ENCODE assay signal across 11 cellular contexts in genomic region chr2:112031473-112031872, GRCh38. TPM values are rescaled to one million over a fixed set of nuclear protein-coding genes. Genes with fewer than 3 reads are reported as not detected.
A peak's percentile ranks its signal among the peaks of the same experiment; 100 is the strongest.
DNase-seq lines count a peak whose midpoint lies in the region; ATAC-seq, FAIRE-seq and TF ChIP-seq lines count a peak whose summit lies in the region.
"Had no signal": no experiment of that assay in that cellular context is flagged by ENCODE, and none has a peak within 500 bp of the region (broad histone marks: within the 10 kb centered on the region; RNA-seq: fewer than 3 reads in every experiment).

No MANE protein-coding gene starts in this region.

- peaks cover 16% of the 10 kb centered on the region for H3K4me1 ChIP-seq in HUES64 (ENCODE audit: insufficient read depth, low read length)
- no peaks in the 10 kb centered on the region for H3K4me1 ChIP-seq in GM12878 (ENCODE audit: control insufficient read depth, insufficient read depth, low read length)
- peaks cover 5% of the 10 kb centered on the region for H3K4me1 ChIP-seq in right cardiac atrium (ENCODE audit: control insufficient read depth, insufficient read depth, low read length)
- no peaks in the 10 kb centered on the region for H3K4me1 ChIP-seq in Karpas-422 (ENCODE audit: low read length)

- H3K4me3 ChIP-seq in HUES64 (ENCODE audit: low read length) (no peak overlapping the region), GM12878 (no peak overlapping the region), right cardiac atrium (ENCODE audit: low read length) (no peak overlapping the region), Karpas-422 (ENCODE audit: low read length) (no peak overlapping the region)

- intact Hi-C loops in GM12878 (cut with micrococcal nuclease; ENCODE audit: unreplicated experiment), result loop anchor here (2.0 kb wide), 1 partner anchor 19 kb away; no protein-coding TSS in a partner anchor
- intact Hi-C loops in right cardiac atrium (cut with DNase I), result loop anchor here in 1 of 4 donors (5.0 kb wide), 1 partner anchor 134 kb away; the partner anchor contains the start of gene MERTK
- intact Hi-C loops in sciatic nerve (cut with DNase I), result no loop called here

- H3K27ac Mint-ChIP-seq in effector memory CD8-positive, alpha-beta T cell, result no peak overlapping the region
- H3K27ac Mint-ChIP-seq: activated naive CD8-positive, alpha-beta T cell treated with anti-CD3 and anti-CD28 coated beads, Interleukin-2, amount 10 ng/mL, durations not matched to agents 7 days and 5 days had no signal

- H3K27me3 ChIP-seq in HUES64 (ENCODE audit: insufficient read depth, low read length), result no peaks in the 10 kb centered on the region
- no peaks in the 10 kb centered on the region for H3K27me3 ChIP-seq in GM12878 (replicated peaks in 1 of 2; ENCODE audit: control insufficient read depth in 2 of 2, insufficient read depth in 2 of 2, low read length in 1 of 2)
- no peaks in the 10 kb centered on the region for H3K27me3 ChIP-seq in right cardiac atrium (ENCODE audit: control insufficient read depth, insufficient read depth)
- no peaks in the 10 kb centered on the region for H3K27me3 ChIP-seq in Karpas-422 (ENCODE audit: low read length)

- H3K4me3 Mint-ChIP-seq in effector memory CD8-positive, alpha-beta T cell, result no peak overlapping the region
- H3K4me3 Mint-ChIP-seq: activated naive CD8-positive, alpha-beta T cell treated with anti-CD3 and anti-CD28 coated beads, Interleukin-2, amount 10 ng/mL, durations not matched to agents 7 days and 5 days had no signal

- H3K4me2 ChIP-seq in GM12878 (ENCODE audit: control insufficient read depth, insufficient read depth) (no peak overlapping the region), Karpas-422 (ENCODE audit: low read depth, low read length, poor library complexity, severe bottlenecking) (no peak overlapping the region)

- H3K9me2 ChIP-seq in Karpas-422 (replicated peaks; ENCODE audit: insufficient read depth, low read length), result no peaks in the 10 kb centered on the region

- H4K20me1 ChIP-seq in GM12878 (ENCODE audit: control insufficient read depth, insufficient read depth) (no peaks in the 10 kb centered on the region), Karpas-422 (ENCODE audit: insufficient read depth, low read depth, low read length) (no peaks in the 10 kb centered on the region)

- TF ChIP-seq CTCF in GM12878 (IDR thresholded peaks at IDR 0.05 in 2 of 3, conservative IDR thresholded peaks at IDR 0.05 in 1 of 3; ENCODE audit: control insufficient read depth in 2 of 3, extremely low read depth in 1 of 3, insufficient read depth in 1 of 3, low read depth in 3 of 3, low read length in 3 of 3), result no peak

- FAIRE-seq in GM12878 (lab: Jason Lieb, UNC) (peak; percentile 23), GM19239 (lab: Jason Lieb, UNC) (no peak)

- H2AFZ ChIP-seq in GM12878 (ENCODE audit: control insufficient read depth, low read depth, low read length), result peak overlapping the region; percentile 25
- H2AFZ ChIP-seq in Karpas-422 (ENCODE audit: low read length), result no peak overlapping the region

- H3K79me2 ChIP-seq in GM12878 (ENCODE audit: control insufficient read depth, insufficient read depth, low read length) (no peaks in the 10 kb centered on the region), Karpas-422 (ENCODE audit: low read length) (no peaks in the 10 kb centered on the region)

- H3K36me3 Mint-ChIP-seq in effector memory CD8-positive, alpha-beta T cell (ENCODE audit: insufficient read depth), result peaks cover 4% of the 10 kb centered on the region
- H3K36me3 Mint-ChIP-seq: activated naive CD8-positive, alpha-beta T cell treated with anti-CD3 and anti-CD28 coated beads, Interleukin-2, amount 10 ng/mL, durations not matched to agents 7 days and 5 days had no signal

- TF ChIP-seq EP300 in GM12878 (IDR thresholded peaks at IDR 0.05; ENCODE audit: borderline replicate concordance in 1 of 2, control insufficient read depth in 1 of 2, low read depth in 2 of 2, low read length in 2 of 2), result no peak

- H3K4me1 Mint-ChIP-seq in effector memory CD8-positive, alpha-beta T cell (ENCODE audit: low read depth in 2 of 2), result no peaks in the 10 kb centered on the region

- no peaks in the 10 kb centered on the region for H3K9me3 ChIP-seq in HUES64 (ENCODE audit: insufficient read depth, low read depth, low read length)
- H3K9me3 ChIP-seq in GM12878 (replicated peaks; ENCODE audit: control insufficient read depth, insufficient read depth, low read length), result no peaks in the 10 kb centered on the region; the same call in 1 of the 3 replicates
- H3K9me3 ChIP-seq in right cardiac atrium (ENCODE audit: control insufficient read depth, low read length), result no peaks in the 10 kb centered on the region
- peaks cover 2% of the 10 kb centered on the region; the same call in 1 of the 2 replicates for H3K9me3 ChIP-seq in Karpas-422 (ENCODE audit: low read length)

- peaks cover 0 to 21% of the 10 kb centered on the region in 2 donors for H3K27me3 Mint-ChIP-seq in effector memory CD8-positive, alpha-beta T cell

- CTCF ChIA-PET in GM12878 (lab: Yijun Ruan, JAX), result interaction anchor here (1.0 to 1.8 kb wide), 3 partner anchors 16 to 144 kb away, joined by 3 to 4 read pairs (median 3); no protein-coding TSS in a partner anchor

- SMC1A ChIA-PET in GM12878 (lab: Charles Lee; ENCODE audit: uncharacterized antibody, unreplicated experiment), result interaction anchor here (0.6 to 3.2 kb wide), 4 partner anchors 73 to 132 kb away, joined by 3 to 9 read pairs (median 4); partner anchors contain the start of gene FBLN7

- H3K9ac ChIP-seq in HUES64 (ENCODE audit: low read depth, low read length), result peak overlapping the region; percentile 2; the same call in 1 of the 2 replicates
- no peak overlapping the region for H3K9ac ChIP-seq in GM12878 (ENCODE audit: control insufficient read depth, insufficient read depth, low read length)
- H3K9ac ChIP-seq in Karpas-422 (ENCODE audit: low read length), result no peak overlapping the region

- no peaks in the 10 kb centered on the region for H3K9me3 Mint-ChIP-seq in effector memory CD8-positive, alpha-beta T cell
- H3K9me3 Mint-ChIP-seq: activated naive CD8-positive, alpha-beta T cell treated with anti-CD3 and anti-CD28 coated beads, Interleukin-2, amount 10 ng/mL, durations not matched to agents 7 days and 5 days had no signal

- RAD21 ChIA-PET in GM12878 (lab: Charles Lee; ENCODE audit: unreplicated experiment), result no interaction called here

- BruUV-seq in GM12878 (replicated peaks; lab: Mats Ljungman, UMichigan), result no TSS peak

- no peaks in the 10 kb centered on the region for H3K36me3 ChIP-seq in HUES64 (ENCODE audit: insufficient read depth, low read length)
- H3K36me3 ChIP-seq in GM12878 (ENCODE audit: control insufficient read depth in 2 of 2, insufficient read depth in 2 of 2, low read length in 1 of 2), result no peaks in the 10 kb centered on the region
- no peaks in the 10 kb centered on the region for H3K36me3 ChIP-seq in Karpas-422 (ENCODE audit: insufficient read depth, low read length)

- H3K27ac ChIP-seq in HUES64 (ENCODE audit: low read depth, low read length), result peak overlapping the region; percentile 64
- no peak overlapping the region for H3K27ac ChIP-seq in GM12878 (ENCODE audit: control insufficient read depth, insufficient read depth)
- H3K27ac ChIP-seq in right cardiac atrium (ENCODE audit: low read length), result peak overlapping the region; percentile 6
- H3K27ac ChIP-seq in Karpas-422 (ENCODE audit: low read length), result no peak overlapping the region

- no peak for TF ChIP-seq RAD21 in GM12878 (IDR thresholded peaks at IDR 0.05; ENCODE audit: insufficient read depth, low read depth, low read length)

- TF ChIP-seq POLR2A in GM12878 (IDR thresholded peaks at IDR 0.05; ENCODE audit: low read depth, low read length), result no peak

- POLR2A ChIA-PET in GM12878 (lab: Charles Lee), result interaction anchor here (1.0 kb wide), 1 partner anchor 19 kb away, joined by 4 read pairs; no protein-coding TSS in a partner anchor

- peak; percentile 54 for ATAC-seq in GM12878
- ATAC-seq in right cardiac atrium, result peak; percentile 39 to 50
- peak; percentile 76 for ATAC-seq in sciatic nerve
- no peak for ATAC-seq in effector memory CD8-positive, alpha-beta T cell (replicated peaks)
- no peak for ATAC-seq in HG02798 (IDR thresholded peaks at IDR 0.05; ENCODE audit: poor library complexity, unreplicated experiment)

- DNase-seq in GM12878 (ENCODE audit: low read depth, low spot score) (no peak), right cardiac atrium (peak in 1 of 3 donors; percentile 68), sciatic nerve (ENCODE audit: low spot score) (no peak), Karpas-422 (no peak), GM19239 (ENCODE audit: insufficient read length, low spot score) (no peak)
- no peak for DNase-seq in effector memory CD8-positive, alpha-beta T cell
- DNase-seq: activated naive CD8-positive, alpha-beta T cell treated with anti-CD3 and anti-CD28 coated beads, Interleukin-2, amount 10 ng/mL, durations not matched to agents 7 days and 5 days; NCI-H1417 treated with DMSO at 0.1 percent for 48 hours; T-helper 9 cell had no signal

- 25% methylated on average over 5 of the region's 5 CpGs for WGBS in HUES64
- WGBS in GM12878 (ENCODE audit: insufficient coverage, insufficient replicate concordance, low lambda C conversion rate, missing lambda C conversion rate), result 18% methylated on average over 5 of the region's 5 CpGs
- WGBS in right cardiac atrium, result 29% methylated on average over 5 of the region's 5 CpGs

- in situ Hi-C loops in GM12878 (cut with MboI), result no loop called here

TF ChIP-seq in GM12878, 131 proteins besides CTCF, POLR2A, EP300 and RAD21 (continues in another document):
- TF ChIP-seq ZBED1 (IDR thresholded peaks at IDR 0.05; ENCODE audit: borderline replicate concordance), result no peak

RNA-seq across cellular contexts. Expression of gene TMEM87B, which starts 23.6 kb away (rescaled TPM):
- 8.9 TPM for polyA plus RNA-seq in HUES64 (2013, experiment 1 of 2)
- 10.2 TPM for polyA plus RNA-seq in HUES64 (2013, experiment 2 of 2)
- 35.5 and 36.2 TPM in 2 replicates for total RNA-seq in GM12878 (2013; cell fraction: nucleolus; rRNA removed)
- total RNA-seq in GM12878 (2014; rRNA removed) (11.5 and 16.0 TPM in 2 replicates), GM12878 (2014; rRNA removed; fragmentation: Illumina TruSeq; extraction: Trizol) (20.6 and 20.9 TPM in 2 replicates), GM12878 (2021) (11.8 and 12.8 TPM in 2 replicates), right cardiac atrium (10 to 100 TPM in 1 of 4 donors, 1 to 10 TPM in 3; 7.2 to 10.8 (median 9.7) TPM), sciatic nerve (21.4 TPM)
- 8.4 TPM for polyA plus RNA-seq in GM12878 (2011; ENCODE audit: low read depth)
- polyA plus RNA-seq in GM12878 (2011; rRNA removed) (17.2 and 23.6 TPM in 2 replicates), GM12878 (2014; fragmentation: Illumina TruSeq; extraction: Trizol) (18.1 and 25.7 TPM in 2 replicates), GM12878 (2014; fragmentation: Nextera tagmentation; extraction: Ambion mirVana) (1 to 10 TPM; 5.7 to 8.2 TPM), GM12878 (2014; rRNA removed) (9.5 and 10.1 TPM in 2 replicates), GM12878 (2016; fragmentation: Nextera tagmentation; extraction: Ambion mirVana) (10 to 100 TPM; 12.9 to 15.9 TPM), right cardiac atrium (4.4 TPM)
- polyA plus RNA-seq in GM12878 (2011; cell fraction: cytosol; rRNA removed), result 6.1 and 7.2 TPM in 2 replicates
- 13.8 and 15.6 TPM in 2 replicates for polyA plus RNA-seq in GM12878 (2011; cell fraction: nucleus; rRNA removed)
- 16.6 and 17.4 TPM in 2 replicates for polyA plus RNA-seq in GM12878 (2012)
- 8.9 and 11.8 TPM in 2 replicates for polyA minus RNA-seq in GM12878 (2011; rRNA and poly(A)+ RNA removed)
- 7.7 and 9.4 TPM in 2 replicates for polyA minus RNA-seq in GM12878 (2011; cell fraction: cytosol; rRNA and poly(A)+ RNA removed)
- 6.8 and 9.5 TPM in 2 replicates for polyA minus RNA-seq in GM12878 (2011; cell fraction: nucleus; rRNA and poly(A)+ RNA removed)
- 12.8 and 25.5 TPM in 2 replicates for total RNA-seq in Karpas-422 (2014; rRNA removed; shearing (Covaris generic); ENCODE audit: low replicate concordance)

Comparison
In these comparisons a context has a peak if more than half of its experiments do, and no peak if none do; other contexts are left out.
1. H3K27ac ChIP-seq: peak in HUES64 (single experiment) and right cardiac atrium (single experiment); none in GM12878 (single experiment) and Karpas-422 (single experiment).
2. ATAC-seq: peak in GM12878 (single experiment), right cardiac atrium (2 of 2) and sciatic nerve (single experiment); none in effector memory CD8-positive, alpha-beta T cell (single experiment) and HG02798 (single experiment).